ENCODE assay signal across 2 cellular contexts in genomic region chr9:98842510-98842909, GRCh38.
A peak's percentile ranks its signal among the peaks of the same experiment; 100 is the strongest.
TF ChIP-seq lines count a peak whose summit lies in the region.

No MANE protein-coding gene starts in this region.

TF ChIP-seq in HepG2, 621 proteins besides CTCF, POLR2A, EP300 and RAD21:
- TF ChIP-seq RORA (CRISPR knock-in tag; IDR thresholded peaks at IDR 0.05) (no peak), TAF1 (CRISPR knock-in tag; IDR thresholded peaks at IDR 0.05) (no peak), RFX5 (IDR thresholded peaks at IDR 0.05; ENCODE audit: low read depth, low read length) (peak; percentile 65; the same call in 1 of the 2 replicates), ZNF430 (CRISPR knock-in tag; IDR thresholded peaks at IDR 0.05) (no peak), MED8 (CRISPR knock-in tag; IDR thresholded peaks at IDR 0.05; ENCODE audit: insufficient replicate concordance) (no peak)
- TF ChIP-seq, protein P1, sequence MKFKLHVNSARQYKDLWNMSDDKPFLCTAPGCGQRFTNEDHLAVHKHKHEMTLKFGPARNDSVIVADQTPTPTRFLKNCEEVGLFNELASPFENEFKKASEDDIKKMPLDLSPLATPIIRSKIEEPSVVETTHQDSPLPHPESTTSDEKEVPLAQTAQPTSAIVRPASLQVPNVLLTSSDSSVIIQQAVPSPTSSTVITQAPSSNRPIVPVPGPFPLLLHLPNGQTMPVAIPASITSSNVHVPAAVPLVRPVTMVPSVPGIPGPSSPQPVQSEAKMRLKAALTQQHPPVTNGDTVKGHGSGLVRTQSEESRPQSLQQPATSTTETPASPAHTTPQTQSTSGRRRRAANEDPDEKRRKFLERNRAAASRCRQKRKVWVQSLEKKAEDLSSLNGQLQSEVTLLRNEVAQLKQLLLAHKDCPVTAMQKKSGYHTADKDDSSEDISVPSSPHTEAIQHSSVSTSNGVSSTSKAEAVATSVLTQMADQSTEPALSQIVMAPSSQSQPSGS (CRISPR knock-in tag; IDR thresholded peaks at IDR 0.05) = no peak

TF ChIP-seq in A549, 52 proteins besides CTCF, POLR2A, EP300 and RAD21:
- peak; percentile 90 for TF ChIP-seq RFX5 (IDR thresholded peaks at IDR 0.05)
- TF ChIP-seq HOXB13 (CRISPR knock-in tag; IDR thresholded peaks at IDR 0.05; ENCODE audit: low read depth) = no peak
TF ChIP-seq in A549: peak in this region for 1.
